In the genomic region with DNA sequence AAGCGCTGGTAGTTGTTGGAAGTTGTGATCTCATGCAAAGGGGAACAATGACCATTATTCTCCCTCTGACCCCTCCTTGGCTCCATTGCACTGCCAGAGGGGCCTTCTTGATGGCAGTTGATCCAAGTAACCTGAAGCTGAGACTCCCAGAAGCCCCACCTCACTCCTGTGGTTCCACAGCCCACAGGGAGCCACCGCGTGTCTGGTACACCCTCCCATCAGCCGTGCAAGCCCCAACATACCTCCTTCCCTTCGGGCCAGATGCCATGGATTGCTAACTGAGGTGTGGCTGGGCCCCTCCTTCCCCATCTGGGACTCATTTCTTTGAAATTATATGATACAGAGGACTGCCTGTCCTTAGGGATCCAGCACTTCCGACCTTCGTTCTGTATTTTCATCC, we compare ENCODE assay signal across 1 cellular context.
TF ChIP-seq lines count a peak whose summit lies in the region.

No MANE protein-coding gene starts in this region.

TF ChIP-seq in endothelial cell of umbilical vein, 7 proteins besides CTCF, POLR2A, EP300 and RAD21:
- TF ChIP-seq EZH2 (IDR thresholded peaks at IDR 0.05; ENCODE audit: borderline replicate concordance, low read depth, low read length, severe bottlenecking) (no peak), MAX (IDR thresholded peaks at IDR 0.05; ENCODE audit: insufficient read depth, insufficient read length) (no peak), JUN (IDR thresholded peaks at IDR 0.05; ENCODE audit: borderline replicate concordance, insufficient read depth, insufficient read length, low read depth) (no peak), GATA2 (IDR thresholded peaks at IDR 0.05; ENCODE audit: insufficient read depth, insufficient read length, low read depth, low read length) (no peak), MYC (IDR thresholded peaks at IDR 0.05; ENCODE audit: low read depth, low read length) (no peak), FOS (IDR thresholded peaks at IDR 0.05; ENCODE audit: borderline replicate concordance, insufficient read depth, low read length) (no peak), POLR2AphosphoS5 (IDR thresholded peaks at IDR 0.05; ENCODE audit: insufficient read depth, low read depth, low read length) (no peak)
